In the genomic region with DNA sequence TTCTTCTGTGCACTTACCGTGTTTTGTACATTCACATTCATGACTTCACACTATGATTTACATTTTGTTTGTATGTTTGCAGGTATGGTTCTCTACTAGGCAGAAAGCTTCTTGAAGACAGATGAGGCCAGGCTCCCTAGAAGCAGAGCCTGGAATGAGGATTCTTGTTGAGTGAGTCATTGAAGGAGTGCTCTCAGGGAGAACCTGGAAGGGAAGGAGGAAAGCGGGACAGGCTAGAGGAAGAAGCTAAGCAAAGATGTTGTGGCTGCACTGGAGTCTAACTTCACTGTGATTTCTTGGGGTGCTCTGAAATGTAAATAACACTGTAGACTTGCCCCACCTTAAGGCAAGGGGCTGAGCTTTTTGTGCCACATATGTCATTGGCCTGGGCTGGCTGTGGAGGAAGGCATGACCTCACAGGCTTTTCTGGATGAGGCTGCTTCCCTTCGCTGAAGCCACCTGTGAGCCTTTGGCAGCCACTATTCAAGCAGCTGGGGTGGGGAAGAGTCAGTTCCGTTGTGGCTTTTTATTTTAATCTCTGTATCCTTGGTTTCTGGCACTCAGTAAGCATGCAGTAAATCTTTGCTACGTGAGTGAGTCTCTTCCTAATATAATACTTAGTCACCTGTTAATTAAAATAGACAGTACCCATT, we compare ENCODE assay signal across 10 cellular contexts.
DNase-seq lines count a peak whose midpoint lies in the region; ATAC-seq lines count a peak whose summit lies in the region.
"Had no signal": no experiment of that assay in that cellular context is flagged by ENCODE, and none has a peak within 500 bp of the region (broad histone marks: within the 10 kb centered on the region; RNA-seq: fewer than 3 reads in every experiment).

No MANE protein-coding gene starts in this region.

- peaks cover 8 to 9% of the 10 kb centered on the region in 2 donors for H3K27me3 Mint-ChIP-seq in effector memory CD8-positive, alpha-beta T cell

- H3K36me3 Mint-ChIP-seq in effector memory CD8-positive, alpha-beta T cell (ENCODE audit: insufficient read depth): no peaks in the 10 kb centered on the region
- H3K36me3 Mint-ChIP-seq: CD8-positive, alpha-beta T cell had no signal

- peak; percentile 74 for ATAC-seq in effector memory CD8-positive, alpha-beta T cell (replicated peaks)
- ATAC-seq in GM19035 (IDR thresholded peaks at IDR 0.05; ENCODE audit: unreplicated experiment): no peak
- ATAC-seq: CD8-positive, alpha-beta T cell had no signal

- DNase-seq in activated effector memory CD4-positive, alpha-beta T cell treated with Interleukin-2 at 50 U/mL for 16 hours: peak; percentile 7
- DNase-seq in activated effector memory CD4-positive, alpha-beta T cell treated with anti-CD3 and anti-CD28 coated beads, Interleukin-2, amount 50 U/mL, for 16 hours: no peak
- DNase-seq in NCI-H2196 treated with DMSO at 0.1 percent for 48 hours (lab: John Stamatoyannopoulos, UW; ENCODE audit: unreplicated experiment) (peak; percentile 38), renal cortical epithelial cell (ENCODE audit: low read depth) (peak; percentile 70), NOMO-1 treated with DMSO at 0.1 percent for 48 hours (lab: John Stamatoyannopoulos, UW; ENCODE audit: unreplicated experiment) (no peak), activated gamma-delta T cell treated with Interleukin-2 at 50 U/mL for 16 hours (no peak)
- peak in 1 of 3 experiments; percentile 3 for DNase-seq in effector memory CD8-positive, alpha-beta T cell
- DNase-seq: NCI-H2081 treated with DMSO at 0.1 percent for 48 hours had no signal

- H3K4me1 Mint-ChIP-seq in effector memory CD8-positive, alpha-beta T cell (ENCODE audit: low read depth in 2 of 2): peaks cover 9 to 10% of the 10 kb centered on the region in 2 donors

- H3K4me3 Mint-ChIP-seq in effector memory CD8-positive, alpha-beta T cell: no peak overlapping the region
- H3K4me3 Mint-ChIP-seq: CD8-positive, alpha-beta T cell had no signal

- no peak overlapping the region for H3K27ac Mint-ChIP-seq in effector memory CD8-positive, alpha-beta T cell
- H3K27ac Mint-ChIP-seq: CD8-positive, alpha-beta T cell had no signal

- no peaks in the 10 kb centered on the region for H3K9me3 Mint-ChIP-seq in effector memory CD8-positive, alpha-beta T cell
- H3K9me3 Mint-ChIP-seq: CD8-positive, alpha-beta T cell had no signal

Comparison
In these comparisons a context has a peak if more than half of its experiments do, and no peak if none do; other contexts are left out.
1. DNase-seq: peak in activated effector memory CD4-positive, alpha-beta T cell treated with Interleukin-2 at 50 U/mL for 16 hours (single experiment), NCI-H2196 treated with DMSO at 0.1 percent for 48 hours (single experiment) and renal cortical epithelial cell (single experiment); none in activated effector memory CD4-positive, alpha-beta T cell treated with anti-CD3 and anti-CD28 coated beads, Interleukin-2, amount 50 U/mL, for 16 hours (single experiment), NOMO-1 treated with DMSO at 0.1 percent for 48 hours (single experiment) and activated gamma-delta T cell treated with Interleukin-2 at 50 U/mL for 16 hours (single experiment).